In genomic region chr15:38072007-38072506, GRCh38 we compare ENCODE assay signal across 1 cellular context.
TF ChIP-seq lines count a peak whose summit lies in the region.

No MANE protein-coding gene starts in this region.

TF ChIP-seq in GM12878, 131 proteins besides CTCF, POLR2A, EP300 and RAD21 (continued from another document and continues in another):
- TF ChIP-seq, protein P1, sequence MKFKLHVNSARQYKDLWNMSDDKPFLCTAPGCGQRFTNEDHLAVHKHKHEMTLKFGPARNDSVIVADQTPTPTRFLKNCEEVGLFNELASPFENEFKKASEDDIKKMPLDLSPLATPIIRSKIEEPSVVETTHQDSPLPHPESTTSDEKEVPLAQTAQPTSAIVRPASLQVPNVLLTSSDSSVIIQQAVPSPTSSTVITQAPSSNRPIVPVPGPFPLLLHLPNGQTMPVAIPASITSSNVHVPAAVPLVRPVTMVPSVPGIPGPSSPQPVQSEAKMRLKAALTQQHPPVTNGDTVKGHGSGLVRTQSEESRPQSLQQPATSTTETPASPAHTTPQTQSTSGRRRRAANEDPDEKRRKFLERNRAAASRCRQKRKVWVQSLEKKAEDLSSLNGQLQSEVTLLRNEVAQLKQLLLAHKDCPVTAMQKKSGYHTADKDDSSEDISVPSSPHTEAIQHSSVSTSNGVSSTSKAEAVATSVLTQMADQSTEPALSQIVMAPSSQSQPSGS (IDR thresholded peaks at IDR 0.05; ENCODE audit: low read length) = peak; percentile 35; the same call in 1 of the 2 replicates
- TF ChIP-seq RCOR1 (conservative IDR thresholded peaks at IDR 0.05; ENCODE audit: low read depth, low read length) = 0 out of 2 replicates have a peak, but pooled peaks have one; percentile 63
- TF ChIP-seq REST (IDR thresholded peaks at IDR 0.05; ENCODE audit: low read depth, low read length) = no peak
- no peak for TF ChIP-seq JUND (IDR thresholded peaks at IDR 0.05; ENCODE audit: low read depth, low read length)
- TF ChIP-seq EGR1 (IDR thresholded peaks at IDR 0.05; ENCODE audit: borderline replicate concordance in 1 of 2, low read depth in 2 of 2, low read length in 2 of 2) = no peak
- 0 out of 2 replicates have a peak, but pooled peaks have one; percentile 25 for TF ChIP-seq MLLT1 (IDR thresholded peaks at IDR 0.05)
- no peak for TF ChIP-seq MXI1 (IDR thresholded peaks at IDR 0.05; ENCODE audit: low read depth, low read length)
- peak; percentile 79 for TF ChIP-seq CREM (IDR thresholded peaks at IDR 0.05; ENCODE audit: low read depth)
- TF ChIP-seq ZBTB11 (CRISPR knock-in tag; IDR thresholded peaks at IDR 0.05) = no peak
- TF ChIP-seq NFXL1 (IDR thresholded peaks at IDR 0.05; ENCODE audit: borderline replicate concordance) = peak; percentile 9; the same call in 1 of the 2 replicates
- TF ChIP-seq, protein P2, sequence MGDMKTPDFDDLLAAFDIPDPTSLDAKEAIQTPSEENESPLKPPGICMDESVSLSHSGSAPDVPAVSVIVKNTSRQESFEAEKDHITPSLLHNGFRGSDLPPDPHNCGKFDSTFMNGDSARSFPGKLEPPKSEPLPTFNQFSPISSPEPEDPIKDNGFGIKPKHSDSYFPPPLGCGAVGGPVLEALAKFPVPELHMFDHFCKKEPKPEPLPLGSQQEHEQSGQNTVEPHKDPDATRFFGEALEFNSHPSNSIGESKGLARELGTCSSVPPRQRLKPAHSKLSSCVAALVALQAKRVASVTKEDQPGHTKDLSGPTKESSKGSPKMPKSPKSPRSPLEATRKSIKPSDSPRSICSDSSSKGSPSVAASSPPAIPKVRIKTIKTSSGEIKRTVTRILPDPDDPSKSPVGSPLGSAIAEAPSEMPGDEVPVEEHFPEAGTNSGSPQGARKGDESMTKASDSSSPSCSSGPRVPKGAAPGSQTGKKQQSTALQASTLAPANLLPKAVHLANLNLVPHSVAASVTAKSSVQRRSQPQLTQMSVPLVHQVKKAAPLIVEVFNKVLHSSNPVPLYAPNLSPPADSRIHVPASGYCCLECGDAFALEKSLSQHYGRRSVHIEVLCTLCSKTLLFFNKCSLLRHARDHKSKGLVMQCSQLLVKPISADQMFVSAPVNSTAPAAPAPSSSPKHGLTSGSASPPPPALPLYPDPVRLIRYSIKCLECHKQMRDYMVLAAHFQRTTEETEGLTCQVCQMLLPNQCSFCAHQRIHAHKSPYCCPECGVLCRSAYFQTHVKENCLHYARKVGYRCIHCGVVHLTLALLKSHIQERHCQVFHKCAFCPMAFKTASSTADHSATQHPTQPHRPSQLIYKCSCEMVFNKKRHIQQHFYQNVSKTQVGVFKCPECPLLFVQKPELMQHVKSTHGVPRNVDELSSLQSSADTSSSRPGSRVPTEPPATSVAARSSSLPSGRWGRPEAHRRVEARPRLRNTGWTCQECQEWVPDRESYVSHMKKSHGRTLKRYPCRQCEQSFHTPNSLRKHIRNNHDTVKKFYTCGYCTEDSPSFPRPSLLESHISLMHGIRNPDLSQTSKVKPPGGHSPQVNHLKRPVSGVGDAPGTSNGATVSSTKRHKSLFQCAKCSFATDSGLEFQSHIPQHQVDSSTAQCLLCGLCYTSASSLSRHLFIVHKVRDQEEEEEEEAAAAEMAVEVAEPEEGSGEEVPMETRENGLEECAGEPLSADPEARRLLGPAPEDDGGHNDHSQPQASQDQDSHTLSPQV (IDR thresholded peaks at IDR 0.05) = no peak
- TF ChIP-seq NR2F1 (conservative IDR thresholded peaks at IDR 0.05) = no peak
- TF ChIP-seq SUZ12 (IDR thresholded peaks at IDR 0.05; ENCODE audit: unreplicated experiment) = no peak
- no peak for TF ChIP-seq GATAD2B (conservative IDR thresholded peaks at IDR 0.05; ENCODE audit: low read depth)
- no peak for TF ChIP-seq RFX5 (IDR thresholded peaks at IDR 0.05; ENCODE audit: low read depth, low read length)
- TF ChIP-seq ZNF207 (IDR thresholded peaks at IDR 0.05; ENCODE audit: borderline replicate concordance) = no peak
- no peak for TF ChIP-seq NKRF (conservative IDR thresholded peaks at IDR 0.05)
- TF ChIP-seq HDGF (IDR thresholded peaks at IDR 0.05) = no peak
- TF ChIP-seq ZNF384 (IDR thresholded peaks at IDR 0.05; ENCODE audit: borderline replicate concordance, low read depth, low read length) = no peak
- peak; percentile 47 for TF ChIP-seq SKIL (IDR thresholded peaks at IDR 0.05; ENCODE audit: low read depth, poor library complexity, severe bottlenecking)
- no peak for TF ChIP-seq NFYA (IDR thresholded peaks at IDR 0.05; ENCODE audit: borderline replicate concordance, low read depth, low read length)
- TF ChIP-seq CBX3 (IDR thresholded peaks at IDR 0.05; ENCODE audit: borderline replicate concordance, low read depth) = no peak
- no peak for TF ChIP-seq MEF2B (IDR thresholded peaks at IDR 0.05; ENCODE audit: partially characterized antibody, poor library complexity, severe bottlenecking)
- no peak for TF ChIP-seq CHD2 (IDR thresholded peaks at IDR 0.05; ENCODE audit: borderline replicate concordance, low read depth, low read length)
- TF ChIP-seq STAT3 (IDR thresholded peaks at IDR 0.05; ENCODE audit: low read depth, low read length) = no peak
- TF ChIP-seq, protein P3, sequence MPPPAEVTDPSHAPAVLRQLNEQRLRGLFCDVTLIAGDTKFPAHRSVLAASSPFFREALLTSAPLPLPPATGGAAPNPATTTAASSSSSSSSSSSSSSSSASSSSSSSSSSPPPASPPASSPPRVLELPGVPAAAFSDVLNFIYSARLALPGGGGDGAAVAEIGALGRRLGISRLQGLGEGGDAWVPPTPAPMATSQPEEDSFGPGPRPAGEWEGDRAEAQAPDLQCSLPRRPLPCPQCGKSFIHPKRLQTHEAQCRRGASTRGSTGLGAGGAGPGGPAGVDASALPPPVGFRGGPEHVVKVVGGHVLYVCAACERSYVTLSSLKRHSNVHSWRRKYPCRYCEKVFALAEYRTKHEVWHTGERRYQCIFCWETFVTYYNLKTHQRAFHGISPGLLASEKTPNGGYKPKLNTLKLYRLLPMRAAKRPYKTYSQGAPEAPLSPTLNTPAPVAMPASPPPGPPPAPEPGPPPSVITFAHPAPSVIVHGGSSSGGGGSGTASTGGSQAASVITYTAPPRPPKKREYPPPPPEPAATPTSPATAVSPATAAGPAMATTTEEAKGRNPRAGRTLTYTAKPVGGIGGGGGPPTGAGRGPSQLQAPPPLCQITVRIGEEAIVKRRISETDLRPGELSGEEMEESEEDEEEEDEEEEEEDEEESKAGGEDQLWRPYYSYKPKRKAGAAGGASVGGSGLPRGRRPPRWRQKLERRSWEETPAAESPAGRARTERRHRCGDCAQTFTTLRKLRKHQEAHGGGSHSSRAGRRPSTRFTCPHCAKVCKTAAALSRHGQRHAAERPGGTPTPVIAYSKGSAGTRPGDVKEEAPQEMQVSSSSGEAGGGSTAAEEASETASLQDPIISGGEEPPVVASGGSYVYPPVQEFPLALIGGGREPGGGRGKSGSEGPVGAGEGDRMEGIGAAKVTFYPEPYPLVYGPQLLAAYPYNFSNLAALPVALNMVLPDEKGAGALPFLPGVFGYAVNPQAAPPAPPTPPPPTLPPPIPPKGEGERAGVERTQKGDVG (CRISPR knock-in tag; IDR thresholded peaks at IDR 0.05) = no peak
- TF ChIP-seq MTA3 (IDR thresholded peaks at IDR 0.05; ENCODE audit: borderline replicate concordance, low read length) = no peak
